ENCODE assay signal across 8 cellular contexts in genomic region chr12:120529641-120530314, GRCh38. TPM values are rescaled to one million over a fixed set of nuclear protein-coding genes. Genes with fewer than 3 reads are reported as not detected.
A peak's percentile ranks its signal among the peaks of the same experiment; 100 is the strongest.
DNase-seq lines count a peak whose midpoint lies in the region; ATAC-seq and TF ChIP-seq lines count a peak whose summit lies in the region.

No MANE protein-coding gene starts in this region.

- peaks cover 3% of the 10 kb centered on the region for H3K27me3 Mint-ChIP-seq in nephron progenitor cell (ENCODE audit: low read depth, poor library complexity)

- H3K9me3 Mint-ChIP-seq in nephron progenitor cell = no peaks in the 10 kb centered on the region

- H3K9ac ChIP-seq in SU-DHL-6 (ENCODE audit: low read length) = peak overlapping the region; percentile 68

- ATAC-seq in esophagus mucosa = peak; percentile 45
- ATAC-seq in HG03354 (IDR thresholded peaks at IDR 0.05; ENCODE audit: poor library complexity, severe bottlenecking, unreplicated experiment) = no peak

- peaks cover 21% of the 10 kb centered on the region for H3K4me1 Mint-ChIP-seq in nephron progenitor cell

- H3K36me3 Mint-ChIP-seq in nephron progenitor cell (ENCODE audit: low read depth) = peaks cover 6% of the 10 kb centered on the region

- H3K79me2 ChIP-seq in DOHH2 (ENCODE audit: control insufficient read depth, low read length) = peaks cover 22% of the 10 kb centered on the region
- peaks cover 10% of the 10 kb centered on the region for H3K79me2 ChIP-seq in SU-DHL-6 (ENCODE audit: insufficient read depth, low read length)

- H3K36me3 ChIP-seq in DOHH2 (ENCODE audit: control insufficient read depth, low read length) = peaks cover 11% of the 10 kb centered on the region
- H3K36me3 ChIP-seq in SU-DHL-6 (ENCODE audit: low read length) = no peaks in the 10 kb centered on the region

- no peaks in the 10 kb centered on the region for H4K20me1 ChIP-seq in DOHH2 (ENCODE audit: control insufficient read depth, insufficient read depth, low read depth, low read length)
- no peaks in the 10 kb centered on the region for H4K20me1 ChIP-seq in SU-DHL-6 (ENCODE audit: low read depth, low read length)

- H3K9me2 ChIP-seq in DOHH2 (replicated peaks; ENCODE audit: control insufficient read depth, low read length) = no peaks in the 10 kb centered on the region
- no peaks in the 10 kb centered on the region for H3K9me2 ChIP-seq in SU-DHL-6 (replicated peaks; ENCODE audit: insufficient read depth, low read length)

- H3F3A ChIP-seq in DOHH2 (ENCODE audit: control insufficient read depth, insufficient read depth) (peaks cover 6% of the 10 kb centered on the region; the same call in 1 of the 2 replicates), SU-DHL-6 (ENCODE audit: insufficient read depth) (peaks cover 15% of the 10 kb centered on the region)

- TF ChIP-seq CTCF in DOHH2 (IDR thresholded peaks at IDR 0.05; ENCODE audit: low read depth, low read length, poor library complexity, severe bottlenecking) (no peak), SU-DHL-6 (IDR thresholded peaks at IDR 0.05; ENCODE audit: insufficient read depth, low read length, poor library complexity, severe bottlenecking) (no peak), nephron progenitor cell (IDR thresholded peaks at IDR 0.05) (no peak)

- H3K4me2 ChIP-seq in DOHH2 (ENCODE audit: low read length) (peak overlapping the region; percentile 78), SU-DHL-6 (ENCODE audit: low read depth, low read length, poor library complexity, severe bottlenecking) (peak overlapping the region; percentile 93)

- H2AFZ ChIP-seq in SU-DHL-6 (ENCODE audit: low read depth, low read length, severe bottlenecking) = peak overlapping the region; percentile 93

- peaks cover 27% of the 10 kb centered on the region for H3K4me1 ChIP-seq in DOHH2 (ENCODE audit: control insufficient read depth, low read length)

- H3K4me3 ChIP-seq in DOHH2 (ENCODE audit: low read length) (peak overlapping the region; percentile 86), SU-DHL-6 (ENCODE audit: insufficient read depth, low read length, poor library complexity, severe bottlenecking) (peak overlapping the region; percentile 70)

- no peaks in the 10 kb centered on the region for H3K9me3 ChIP-seq in DOHH2 (ENCODE audit: control insufficient read depth, insufficient read depth, low read length)
- H3K9me3 ChIP-seq in SU-DHL-6 (ENCODE audit: insufficient read depth, low read length) = no peaks in the 10 kb centered on the region

- DNase-seq in LoVo (ENCODE audit: low spot score) = peak; percentile 82
- DNase-seq in nephron progenitor cell = no peak
- DNase-seq in NCI-H226 = no peak
- no peak for DNase-seq in ureter (ENCODE audit: low spot score)

- H3K4me3 Mint-ChIP-seq in nephron progenitor cell = peak overlapping the region; percentile 97

- H3K27me3 ChIP-seq in DOHH2 (ENCODE audit: control insufficient read depth, low read length) = no peaks in the 10 kb centered on the region
- H3K27me3 ChIP-seq in SU-DHL-6 (ENCODE audit: low read length) = no peaks in the 10 kb centered on the region

- peak overlapping the region; percentile 43; the same call in 1 of the 2 replicates for H3K27ac ChIP-seq in DOHH2 (ENCODE audit: low read depth, low read length)
- H3K27ac ChIP-seq in SU-DHL-6 (ENCODE audit: low read depth, low read length) = peak overlapping the region; percentile 19; the same call in 1 of the 2 replicates

- peak overlapping the region; percentile 100 for H3K27ac Mint-ChIP-seq in nephron progenitor cell

RNA-seq across cellular contexts. Expression of gene COQ5, which starts 0.8 kb away (rescaled TPM):
- total RNA-seq in esophagus mucosa = 23.2 TPM
- 28.8 TPM for total RNA-seq in ureter

RNA-seq across cellular contexts. Expression of gene RNF10, which starts 4.4 kb away (rescaled TPM):
- 198 TPM for total RNA-seq in esophagus mucosa
- 236 TPM for total RNA-seq in ureter

RNA-seq across cellular contexts. Expression of gene DYNLL1, which starts 33.9 kb away (rescaled TPM):
- total RNA-seq in esophagus mucosa = 621 TPM
- total RNA-seq in ureter = 313 TPM

RNA-seq across cellular contexts. Expression of gene POP5, which starts 51.4 kb away (rescaled TPM):
- total RNA-seq in esophagus mucosa (26.2 TPM), ureter (54.6 TPM)
